ENCODE assay signal across 8 cellular contexts in the genomic region with DNA sequence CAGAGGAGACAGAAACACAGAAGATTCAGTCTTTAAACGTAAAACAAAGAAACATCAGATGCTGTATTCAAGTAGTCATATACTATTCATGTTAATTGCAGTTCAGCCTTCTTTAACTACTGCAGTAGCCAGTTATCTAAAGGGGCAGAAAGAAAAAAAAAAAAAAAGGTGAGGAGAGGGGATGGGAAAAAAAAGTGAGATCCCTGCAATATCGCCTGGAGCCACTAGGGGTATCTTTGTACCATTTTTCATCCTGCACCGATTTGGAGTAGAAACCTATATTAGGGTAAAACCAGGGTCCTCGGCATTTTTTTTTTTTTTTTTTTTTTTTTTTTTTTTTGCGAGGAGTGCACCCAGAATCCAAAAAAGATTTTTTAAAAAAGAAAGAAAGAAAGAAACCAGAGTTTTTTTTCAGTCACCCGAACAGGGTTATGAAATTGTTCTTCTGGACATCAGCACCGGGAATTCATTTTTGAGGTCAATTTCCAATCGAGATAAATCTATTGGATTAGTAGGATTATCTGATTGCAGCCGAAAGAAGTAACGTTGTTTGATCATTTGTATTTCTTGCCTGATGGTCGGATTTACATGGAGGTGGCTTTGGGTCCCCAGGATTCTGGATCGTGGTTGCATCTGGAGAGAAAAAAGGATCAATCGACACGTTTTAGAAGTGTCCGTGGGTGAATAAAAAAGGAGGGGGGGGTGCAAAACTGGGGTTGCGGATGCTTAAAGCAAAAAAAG.
DNase-seq lines count a peak whose midpoint lies in the region; ATAC-seq and TF ChIP-seq lines count a peak whose summit lies in the region.

No MANE protein-coding gene starts in this region.

- peak in 5 of 8 donors; percentile 25 to 75 (median 58) for ATAC-seq in heart right ventricle

- H3K9me3 ChIP-seq in heart right ventricle, result no peaks in the 10 kb centered on the region

- no peak overlapping the region for H3K27ac ChIP-seq in VCaP
- H3K27ac ChIP-seq in heart right ventricle, result peak overlapping the region in 1 of 10 donors; percentile 50

- H3K4me1 ChIP-seq in heart right ventricle, result peaks cover 0 to 4% (median 0%) of the 10 kb centered on the region in 9 donors

- intact Hi-C loops in heart right ventricle (cut with DNase I), result no loop called here

- H3K4me3 ChIP-seq in heart right ventricle, result peak overlapping the region; percentile 33 to 60 (median 52)

- peak; percentile 74 for DNase-seq in EH (ENCODE audit: low read depth)
- DNase-seq in HT-29 (ENCODE audit: low spot score), result peak; percentile 51
- DNase-seq in heart right ventricle, result peak in 1 of 2 donors; percentile 11
- DNase-seq in renal cortical epithelial cell (ENCODE audit: low read depth), result peak; percentile 49
- DNase-seq in NCI-H526 treated with DMSO at 0.1 percent for 48 hours (lab: John Stamatoyannopoulos, UW), result no peak
- DNase-seq in mesenteric fat pad (ENCODE audit: low spot score), result no peak
- DNase-seq in stimulated activated CD4-positive, alpha-beta T cell treated with anti-CD3 and anti-CD28 coated beads, Interleukin-15, amount 100 ng/mL, for 24 hours, result no peak

- no peaks in the 10 kb centered on the region for H3K36me3 ChIP-seq in heart right ventricle

- TF ChIP-seq CTCF in VCaP (conservative IDR thresholded peaks at IDR 0.05) (peak; percentile 52), heart right ventricle (IDR thresholded peaks at IDR 0.05) (peak; percentile 27 to 68 (median 63))

- whole genome bisulfite sequencing in heart right ventricle, 2 donors, result 6 to 7% methylated on average over 16 of the region's 16 CpGs

- peaks cover 0 to 35% (median 0%) of the 10 kb centered on the region in 7 donors for H3K27me3 ChIP-seq in heart right ventricle

Comparison
In these comparisons a context has a peak if more than half of its experiments do, and no peak if none do; other contexts are left out.
1. DNase-seq: peak in EH (single experiment), HT-29 (single experiment) and renal cortical epithelial cell (single experiment); none in NCI-H526 treated with DMSO at 0.1 percent for 48 hours (single experiment), mesenteric fat pad (single experiment) and stimulated activated CD4-positive, alpha-beta T cell treated with anti-CD3 and anti-CD28 coated beads, Interleukin-15, amount 100 ng/mL, for 24 hours (single experiment).